8 cellular contexts compared by ENCODE assay signal in the genomic region with DNA sequence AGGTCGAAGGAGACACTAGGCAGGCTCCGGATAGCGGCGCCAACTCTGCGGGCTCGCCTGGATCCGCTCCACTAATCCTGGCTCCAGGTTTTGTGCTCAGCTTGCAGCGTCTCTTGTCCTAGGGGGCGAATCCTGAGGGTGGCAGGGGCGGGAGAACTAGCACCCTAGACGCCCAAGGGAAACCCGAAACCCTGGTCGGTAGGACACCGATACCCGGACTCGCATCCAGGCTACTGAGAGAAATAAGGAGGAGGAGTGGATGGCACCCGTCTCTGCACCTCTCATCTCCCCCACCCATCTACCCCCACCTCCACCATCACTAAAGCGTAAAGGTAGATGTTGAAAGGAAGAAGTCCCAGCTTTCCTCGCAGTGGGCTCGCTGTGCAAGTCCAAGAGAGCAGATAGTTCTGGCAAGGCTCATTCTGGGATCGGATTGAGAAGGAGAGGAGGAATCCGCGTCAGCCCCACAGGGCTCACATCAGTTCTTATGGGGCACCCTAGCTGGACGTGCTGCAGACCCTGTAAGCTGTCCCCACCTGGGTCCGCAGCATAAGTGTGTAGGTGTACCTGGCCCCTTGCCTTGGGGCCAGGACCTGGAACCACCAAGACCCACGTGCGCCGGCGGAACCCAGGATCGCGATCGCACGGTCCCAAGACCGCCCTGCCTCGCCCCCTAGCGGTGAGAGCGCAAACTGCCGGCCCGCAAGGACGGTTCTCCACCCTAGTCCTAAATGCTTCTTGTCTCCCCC. TPM values are rescaled to one million over a fixed set of nuclear protein-coding genes. Genes with fewer than 3 reads are reported as not detected.
A peak's percentile ranks its signal among the peaks of the same experiment; 100 is the strongest.
DNase-seq lines count a peak whose midpoint lies in the region; ATAC-seq, FAIRE-seq and TF ChIP-seq lines count a peak whose summit lies in the region.

No MANE protein-coding gene starts in this region.

- peak; percentile 87 for DNase-seq in BE2C
- peak; percentile 60 for DNase-seq in NCI-H2029 (lab: John Stamatoyannopoulos, UW)
- peak; percentile 46 for DNase-seq in cerebellar cortex (ENCODE audit: low spot score)
- peak; percentile 62 for DNase-seq in HepG2 (ENCODE audit: low spot score)
- peak; percentile 74 to 84 for DNase-seq in stimulated activated CD4-positive, alpha-beta T cell treated with anti-CD3 and anti-CD28 coated beads, Interleukin-4, amount 100 ng/mL, for 48 hours (ENCODE audit: low read depth in 2 of 2)
- DNase-seq in GOT3 (lab: John Stamatoyannopoulos, UW): no peak

- TF ChIP-seq POLR2A in HepG2 (IDR thresholded peaks at IDR 0.05; ENCODE audit: insufficient read depth in 1 of 2, low read depth in 2 of 2, low read length in 2 of 2): no peak

- H2AFZ ChIP-seq in HepG2 (ENCODE audit: low read length): peak overlapping the region; percentile 20

- H3K9me3 ChIP-seq in BE2C (peaks cover 3% of the 10 kb centered on the region; the same call in 1 of the 2 replicates), HepG2 (ENCODE audit: low read length) (no peaks in the 10 kb centered on the region)

- intact Hi-C loops in HepG2 (cut with micrococcal nuclease; ENCODE audit: unreplicated experiment): loop anchor here (1.0 to 2.0 kb wide), 3 partner anchors 17 to 82 kb away; partner anchors contain the start of gene ACTR5

- no peaks in the 10 kb centered on the region for H3K79me2 ChIP-seq in HepG2 (ENCODE audit: insufficient read depth, low read length)

- H3K36me3 ChIP-seq in BE2C: no peaks in the 10 kb centered on the region
- no peaks in the 10 kb centered on the region for H3K36me3 ChIP-seq in HepG2 (replicated peaks in 1 of 2; ENCODE audit: control insufficient read depth in 1 of 2, insufficient read depth in 2 of 2, low read length in 2 of 2)

- H3K27me3 ChIP-seq in BE2C (peaks cover 93% of the 10 kb centered on the region), HepG2 (ENCODE audit: control insufficient read depth in 1 of 2, insufficient read depth in 2 of 2, low read length in 2 of 2) (peaks cover 35 to 82% of the 10 kb centered on the region in 2 experiments)

- H3K27ac ChIP-seq in HepG2 (ENCODE audit: extremely low read length, insufficient read depth, low read length): no peak overlapping the region

- H3K9ac ChIP-seq in HepG2 (ENCODE audit: insufficient read depth, low read depth, low read length): no peak overlapping the region

- peak; percentile 82 for TF ChIP-seq RAD21 in HepG2 (CRISPR knock-in tag; IDR thresholded peaks at IDR 0.05)

- H3K4me3 ChIP-seq in BE2C (ENCODE audit: low read depth, low read length) (peak overlapping the region; percentile 69), HepG2 (replicated peaks in 1 of 3; ENCODE audit: insufficient read depth in 1 of 3, low read depth in 2 of 3, low read length in 3 of 3) (peak overlapping the region; percentile 10 to 71 (median 33))

- H4K20me1 ChIP-seq in HepG2 (ENCODE audit: insufficient read depth, low read length): peaks cover 3% of the 10 kb centered on the region; the same call in 1 of the 2 replicates

- peak; percentile 65 for FAIRE-seq in HepG2 (lab: Jason Lieb, UNC)

- TF ChIP-seq CTCF in BE2C (IDR thresholded peaks at IDR 0.05; ENCODE audit: low read depth, low read length) (peak; percentile 98), HepG2 (CRISPR knock-in tag; IDR thresholded peaks at IDR 0.05) (peak; percentile 99)

- BruUV-seq in HepG2 (replicated peaks; lab: Mats Ljungman, UMichigan): no TSS peak

- TF ChIP-seq EP300 in HepG2 (IDR thresholded peaks at IDR 0.05; ENCODE audit: low read depth in 2 of 2, low read length in 2 of 2) (0 out of 4 replicates have a peak, but pooled peaks of 1 of the 2 experiments have one; percentile 30), HepG2 (CRISPR knock-in tag; IDR thresholded peaks at IDR 0.05; ENCODE audit: borderline replicate concordance) (no peak)

- H3K4me1 ChIP-seq in BE2C (no peaks in the 10 kb centered on the region), HepG2 (ENCODE audit: insufficient read depth, low read length) (peaks cover 15% of the 10 kb centered on the region)

- POLR2A ChIA-PET in HepG2 (lab: Yijun Ruan, JAX): no interaction called here

- peak overlapping the region; percentile 87 for H3K4me2 ChIP-seq in HepG2 (ENCODE audit: low read depth, low read length)

- ATAC-seq in GM21390 (IDR thresholded peaks at IDR 0.05; ENCODE audit: unreplicated experiment) (peak; percentile 64), HepG2 (peak; percentile 85)
- peak; percentile 79 to 83 for ATAC-seq in activated CD4-positive, CD25-positive, alpha-beta regulatory T cell treated with anti-CD3 and anti-CD28 coated beads, Interleukin-2, amount 50 U/mL, for 24 hours

- 2% methylated on average over 35 of the region's 40 CpGs for WGBS in HepG2 (ENCODE audit: low lambda C conversion rate)

- in situ Hi-C loops in HepG2 (cut with HindIII; ENCODE audit: extremely low pct_ligation_motif_present, low pct_unique_long_range_greater_than_20kb): loop anchor here (5.0 to 25.0 kb wide), 2 partner anchors 84 to 294 kb away; partner anchors contain the start of gene SNHG17

- CTCF ChIA-PET in HepG2 (lab: Yijun Ruan, JAX; ENCODE audit: low intra/inter-chr PET ratio, low total read pairs): interaction anchor here (0.7 to 2.7 kb wide), 5 partner anchors 17 to 84 kb away, joined by 3 to 34 read pairs (median 12); partner anchors contain the start of gene ACTR5

TF ChIP-seq in HepG2, 621 proteins besides CTCF, POLR2A, EP300 and RAD21 (continues in another document):
- TF ChIP-seq ZSCAN25 (CRISPR knock-in tag; IDR thresholded peaks at IDR 0.05) (0 out of 2 replicates have a peak, but pooled peaks have one; percentile 28), MXD4 (CRISPR knock-in tag; IDR thresholded peaks at IDR 0.05) (peak; percentile 60), MYNN (CRISPR knock-in tag; IDR thresholded peaks at IDR 0.05; ENCODE audit: low read depth) (no peak; the same call in 1 of the 2 replicates)

RNA-seq across cellular contexts. Expression of gene SLC32A1, which starts 6.9 kb away (rescaled TPM):
- polyA plus RNA-seq in BE2C (2012; ENCODE audit: insufficient read depth, insufficient read length, low read depth): 85.5 TPM
- total RNA-seq in HepG2 (2016; rRNA removed; fragmentation: Illumina TruSeq; extraction: Trizol): not detected in 2 replicates
- total RNA-seq in HepG2 (2016; cell fraction: cytosol; rRNA removed; fragmentation: Illumina TruSeq; extraction: Trizol; ENCODE audit: low read depth): not detected in 2 replicates
- total RNA-seq in HepG2 (2016; cell fraction: insoluble cytoplasmic fraction; rRNA removed; fragmentation: Illumina TruSeq; extraction: Trizol): not detected in 2 replicates
- total RNA-seq in HepG2 (2016; cell fraction: membrane; rRNA removed; fragmentation: Illumina TruSeq; extraction: Trizol): not detected in 2 replicates
- total RNA-seq in HepG2 (2016; cell fraction: nucleus; rRNA removed; fragmentation: Illumina TruSeq; extraction: Trizol): not detected in 2 replicates
- not detected in 2 replicates for polyA plus RNA-seq in HepG2 (2011; rRNA removed)
- not detected in 2 replicates for polyA plus RNA-seq in HepG2 (2011; cell fraction: cytosol; rRNA removed)
- polyA plus RNA-seq in HepG2 (2011; cell fraction: nucleus; rRNA removed): not detected in 2 replicates
- not detected in 2 replicates for polyA plus RNA-seq in HepG2 (2012)
- polyA plus RNA-seq in HepG2 (2016; cell fraction: cytosol; fragmentation: Illumina TruSeq; extraction: Trizol; ENCODE audit: low read depth): not detected in 2 replicates
- not detected in 2 replicates for polyA plus RNA-seq in HepG2 (2016; cell fraction: insoluble cytoplasmic fraction; fragmentation: Illumina TruSeq; extraction: Trizol; ENCODE audit: low read depth)
- not detected in 2 replicates for polyA plus RNA-seq in HepG2 (2016; cell fraction: membrane; fragmentation: Illumina TruSeq; extraction: Trizol; ENCODE audit: low read depth)
- polyA plus RNA-seq in HepG2 (2016; cell fraction: nucleus; fragmentation: Illumina TruSeq; extraction: Trizol; ENCODE audit: insufficient read depth, low read depth): not detected in 2 replicates
- not detected in 2 replicates for polyA minus RNA-seq in HepG2 (2011; rRNA and poly(A)+ RNA removed; ENCODE audit: low replicate concordance)
- polyA minus RNA-seq in HepG2 (2011; cell fraction: cytosol; rRNA and poly(A)+ RNA removed): not detected in 2 replicates
- not detected in 2 replicates for polyA minus RNA-seq in HepG2 (2011; cell fraction: nucleus; rRNA and poly(A)+ RNA removed)

RNA-seq across cellular contexts. Expression of gene ACTR5, which starts 17.1 kb away (rescaled TPM):
- polyA plus RNA-seq in BE2C (2012; ENCODE audit: insufficient read depth, insufficient read length, low read depth): 29.2 TPM
- 20.5 and 22.0 TPM in 2 replicates for total RNA-seq in HepG2 (2016; rRNA removed; fragmentation: Illumina TruSeq; extraction: Trizol)
- total RNA-seq in HepG2 (2016; cell fraction: cytosol; rRNA removed; fragmentation: Illumina TruSeq; extraction: Trizol; ENCODE audit: low read depth): 1.4 and 2.3 TPM in 2 replicates
- total RNA-seq in HepG2 (2016; cell fraction: insoluble cytoplasmic fraction; rRNA removed; fragmentation: Illumina TruSeq; extraction: Trizol): 20.8 and 23.2 TPM in 2 replicates
- total RNA-seq in HepG2 (2016; cell fraction: membrane; rRNA removed; fragmentation: Illumina TruSeq; extraction: Trizol): 4.9 and 5.2 TPM in 2 replicates
- total RNA-seq in HepG2 (2016; cell fraction: nucleus; rRNA removed; fragmentation: Illumina TruSeq; extraction: Trizol): 19.7 and 20.2 TPM in 2 replicates
- 19.5 and 21.2 TPM in 2 replicates for polyA plus RNA-seq in HepG2 (2011; rRNA removed)
- polyA plus RNA-seq in HepG2 (2011; cell fraction: cytosol; rRNA removed): 10.3 and 11.2 TPM in 2 replicates
- 59.7 and 75.5 TPM in 2 replicates for polyA plus RNA-seq in HepG2 (2011; cell fraction: nucleus; rRNA removed)
- 11.5 and 13.6 TPM in 2 replicates for polyA plus RNA-seq in HepG2 (2012)
- 0.74 and 1.3 TPM in 2 replicates for polyA plus RNA-seq in HepG2 (2016; cell fraction: cytosol; fragmentation: Illumina TruSeq; extraction: Trizol; ENCODE audit: low read depth)
- 17.2 and 18.6 TPM in 2 replicates for polyA plus RNA-seq in HepG2 (2016; cell fraction: insoluble cytoplasmic fraction; fragmentation: Illumina TruSeq; extraction: Trizol; ENCODE audit: low read depth)
- polyA plus RNA-seq in HepG2 (2016; cell fraction: membrane; fragmentation: Illumina TruSeq; extraction: Trizol; ENCODE audit: low read depth): 2.2 and 2.4 TPM in 2 replicates
- polyA plus RNA-seq in HepG2 (2016; cell fraction: nucleus; fragmentation: Illumina TruSeq; extraction: Trizol; ENCODE audit: insufficient read depth, low read depth): 28.1 and 28.5 TPM in 2 replicates
- 14.3 and 18.0 TPM in 2 replicates for polyA minus RNA-seq in HepG2 (2011; rRNA and poly(A)+ RNA removed; ENCODE audit: low replicate concordance)
- polyA minus RNA-seq in HepG2 (2011; cell fraction: cytosol; rRNA and poly(A)+ RNA removed): 6.7 and 7.3 TPM in 2 replicates
- 25.9 and 33.6 TPM in 2 replicates for polyA minus RNA-seq in HepG2 (2011; cell fraction: nucleus; rRNA and poly(A)+ RNA removed)
